In the genomic region with DNA sequence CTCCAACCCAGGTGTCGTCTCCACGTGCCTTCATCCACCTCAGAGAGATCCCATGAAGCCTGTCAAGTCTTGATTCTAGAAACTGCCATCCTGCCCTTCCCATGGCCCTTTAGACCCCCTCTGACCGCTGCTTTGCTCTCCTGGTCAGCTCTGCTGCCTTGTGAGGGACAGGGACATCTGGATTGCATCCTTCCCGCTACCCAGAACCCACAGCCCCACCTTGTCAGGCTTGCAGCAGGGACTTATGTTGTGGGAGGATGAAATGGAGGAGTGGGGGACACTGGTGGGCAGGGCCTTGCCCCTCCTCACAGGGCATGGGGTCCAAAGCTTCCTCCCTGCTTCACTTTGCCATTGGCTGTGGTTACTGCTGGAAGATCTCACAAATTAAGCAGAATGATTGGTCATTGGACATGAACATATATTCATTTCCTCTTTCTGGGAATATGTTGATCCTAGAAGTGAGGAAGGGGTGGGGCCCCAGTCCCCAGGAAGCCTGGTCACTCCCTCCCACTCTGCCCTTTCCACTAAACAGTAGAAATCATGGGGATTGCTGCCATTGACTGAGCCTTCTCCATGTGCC, we compare ENCODE assay signal across 13 cellular contexts. TPM values are rescaled to one million over a fixed set of nuclear protein-coding genes. Genes with fewer than 3 reads are reported as not detected.
"Had no signal": no experiment of that assay in that cellular context is flagged by ENCODE, and none has a peak within 500 bp of the region (broad histone marks: within the 10 kb centered on the region; RNA-seq: fewer than 3 reads in every experiment).

No MANE protein-coding gene starts in this region.

- H3K4me1 ChIP-seq: neural progenitor cell had no signal

- H3K27me3 ChIP-seq: pancreas had no signal

- FAIRE-seq: astrocyte, kidney, pancreas had no signal

- H3K4me2 ChIP-seq: neural progenitor cell had no signal

- H2AFZ ChIP-seq: neural progenitor cell had no signal

- H3K27ac ChIP-seq: neural progenitor cell, sigmoid colon, stomach, thoracic aorta had no signal

- ATAC-seq: esophagus mucosa had no signal

- H3K4me3 ChIP-seq: neural progenitor cell, pancreas, sigmoid colon, stomach, thoracic aorta had no signal

- H3K9me3 ChIP-seq: pancreas, sigmoid colon, stomach, thoracic aorta had no signal

- H3K9ac ChIP-seq: neural progenitor cell had no signal

- DNase-seq: activated CD4-positive, alpha-beta T cell treated with anti-CD3 and anti-CD28 coated beads, Interleukin-2, amount 50 U/mL, for 1 hour; activated naive CD4-positive, alpha-beta T cell; kidney; pancreas; sigmoid colon; stimulated activated CD4-positive, alpha-beta T cell treated with anti-CD3 and anti-CD28 coated beads, Interleukin-12 subunit alpha, Interleukin-12 subunit beta, amount 100 ng/mL, for 4 hours; stimulated activated CD4-positive, alpha-beta T cell treated with anti-CD3 and anti-CD28 coated beads, Interleukin-2, amount 100 ng/mL, for 24 hours; stomach had no signal

- H3K36me3 ChIP-seq: neural progenitor cell, pancreas, sigmoid colon, stomach, thoracic aorta had no signal

RNA-seq across cellular contexts. Expression of gene GLP1R, which starts 4.5 kb away (rescaled TPM):
- total RNA-seq: astrocyte; T-helper 1 cell treated with Interleukin-12 subunit alpha and Interleukin-12 subunit beta and Interleukin-4 antibody, amounts not matched to agents 30 ng/mL and 1 ng/mL, for 36 hours; thoracic aorta had no signal
